8 cellular contexts compared by ENCODE assay signal in the genomic region with DNA sequence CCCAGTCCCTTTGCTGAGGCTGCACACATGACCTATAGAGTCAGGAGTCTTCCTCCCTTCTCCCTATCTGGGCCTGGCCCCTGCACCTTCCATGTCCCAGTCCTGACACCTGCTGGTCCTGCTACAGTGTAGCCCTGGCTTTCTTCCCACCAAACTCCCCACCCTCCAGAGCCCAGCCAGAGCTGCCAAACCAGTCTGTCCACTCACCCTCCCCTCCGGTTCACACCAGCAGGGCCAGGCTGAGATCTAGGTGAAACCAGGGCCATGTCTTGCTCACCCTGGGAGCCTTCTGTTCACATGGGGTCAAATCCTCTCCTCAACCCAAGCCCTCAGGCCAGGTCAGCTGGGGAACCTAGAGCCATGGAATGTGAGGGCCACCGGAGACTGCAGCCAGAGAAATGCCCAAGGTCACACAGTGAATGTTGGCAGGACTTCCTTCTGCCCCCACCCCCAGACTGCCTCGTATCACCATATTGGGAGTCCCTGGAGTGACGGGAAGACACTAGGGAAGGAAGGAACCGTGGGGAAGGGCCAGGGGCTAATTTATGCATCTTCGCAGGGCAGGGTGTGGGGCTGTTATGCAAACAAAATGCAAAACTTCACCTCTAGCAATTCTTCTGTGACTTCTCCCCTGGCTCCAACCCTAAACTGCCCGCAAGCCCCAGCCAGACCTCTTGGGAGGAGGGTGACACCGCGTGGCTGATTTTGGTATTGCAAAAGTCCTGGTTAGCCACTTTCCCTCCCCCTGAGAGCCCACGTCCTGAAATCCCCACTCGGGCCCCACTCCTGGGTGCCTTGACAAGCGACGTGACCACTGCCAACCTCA. TPM values are rescaled to one million over a fixed set of nuclear protein-coding genes. Genes with fewer than 3 reads are reported as not detected.
DNase-seq lines count a peak whose midpoint lies in the region; ATAC-seq, FAIRE-seq and TF ChIP-seq lines count a peak whose summit lies in the region.

No MANE protein-coding gene starts in this region.

- no peaks in the 10 kb centered on the region for H3K36me3 Mint-ChIP-seq in activated T-helper 2 cell treated with anti-CD3 and anti-CD28 coated beads, Interferon-gamma antibody, Interleukin-2, Interleukin-4, amounts not matched to agents 10 μg/mL and 5 μg/mL and 100 μg/mL, durations not matched to agents 14 hours and 24 hours and 36 hours (ENCODE audit: low read depth)
- H3K36me3 Mint-ChIP-seq in neural crest cell (ENCODE audit: low read depth), result no peaks in the 10 kb centered on the region

- no peak overlapping the region for H3K27ac ChIP-seq in PC-3 (ENCODE audit: low read length)
- no peak overlapping the region for H3K27ac ChIP-seq in substantia nigra (ENCODE audit: low read depth, low read length, poor library complexity, severe bottlenecking)

- H3K4me2 ChIP-seq in PC-3 (ENCODE audit: low read length), result peak overlapping the region; percentile 82

- H3K4me1 ChIP-seq in ES-I3 (ENCODE audit: insufficient read depth, low read length), result no peaks in the 10 kb centered on the region; the same call in 1 of the 2 replicates
- peaks cover 7% of the 10 kb centered on the region for H3K4me1 ChIP-seq in PC-3 (ENCODE audit: insufficient read depth, low read length)

- no peak overlapping the region for H3K4me3 Mint-ChIP-seq in activated T-helper 2 cell treated with anti-CD3 and anti-CD28 coated beads, Interferon-gamma antibody, Interleukin-2, Interleukin-4, amounts not matched to agents 10 μg/mL and 5 μg/mL and 100 μg/mL, durations not matched to agents 14 hours and 24 hours and 36 hours (ENCODE audit: low read depth)
- H3K4me3 Mint-ChIP-seq in neural crest cell, result no peak overlapping the region

- peak; percentile 76 for DNase-seq in HK-2 (ENCODE audit: unreplicated experiment)
- peak; percentile 91 for DNase-seq in PC-3
- DNase-seq in activated T-helper 2 cell treated with anti-CD3 and anti-CD28 coated beads, Interferon-gamma antibody, Interleukin-2, Interleukin-4, amounts not matched to agents 10 μg/mL and 5 μg/mL and 100 μg/mL, durations not matched to agents 14 hours and 24 hours and 36 hours (ENCODE audit: low spot score), result peak; percentile 50
- peak; percentile 67 to 81 for DNase-seq in frontal cortex (ENCODE audit: low spot score in 2 of 2)
- peak; percentile 96 for DNase-seq in neural crest cell (ENCODE audit: low read depth, low spot score)
- peak in 44 of 49 donors; percentile 13 to 83 (median 63) for DNase-seq in substantia nigra (lab: John Stamatoyannopoulos, UW)

- H3K27ac Mint-ChIP-seq in activated T-helper 2 cell treated with anti-CD3 and anti-CD28 coated beads, Interferon-gamma antibody, Interleukin-2, Interleukin-4, amounts not matched to agents 10 μg/mL and 5 μg/mL and 100 μg/mL, durations not matched to agents 14 hours and 24 hours and 36 hours, result no peak overlapping the region
- no peak overlapping the region for H3K27ac Mint-ChIP-seq in neural crest cell (ENCODE audit: unreplicated experiment)

- H3K9ac ChIP-seq in ES-I3 (ENCODE audit: low read depth, low read length) (peak overlapping the region; percentile 3; the same call in 1 of the 2 replicates), PC-3 (ENCODE audit: low read length) (no peak overlapping the region)

- peak overlapping the region; percentile 64 for H2AFZ ChIP-seq in PC-3 (ENCODE audit: low read length)

- H4K20me1 ChIP-seq in PC-3 (ENCODE audit: low read length), result no peaks in the 10 kb centered on the region

- CTCF ChIA-PET in PC-3 (lab: Charles Lee), result no interaction called here

- H3K27me3 Mint-ChIP-seq in activated T-helper 2 cell treated with anti-CD3 and anti-CD28 coated beads, Interferon-gamma antibody, Interleukin-2, Interleukin-4, amounts not matched to agents 10 μg/mL and 5 μg/mL and 100 μg/mL, durations not matched to agents 14 hours and 24 hours and 36 hours (ENCODE audit: low read depth), result peaks cover 3% of the 10 kb centered on the region
- H3K27me3 Mint-ChIP-seq in neural crest cell (ENCODE audit: low read depth), result no peaks in the 10 kb centered on the region

- TF ChIP-seq CTCF in PC-3 (conservative IDR thresholded peaks at IDR 0.05; ENCODE audit: low read depth, low read length) (peak; percentile 76), neural crest cell (conservative IDR thresholded peaks at IDR 0.05) (peak; percentile 88)

- POLR2A ChIA-PET in PC-3 (lab: Charles Lee; ENCODE audit: unreplicated experiment), result no interaction called here

- H3K36me3 ChIP-seq in ES-I3 (ENCODE audit: insufficient read depth, low read length) (no peaks in the 10 kb centered on the region), PC-3 (ENCODE audit: low read depth, low read length) (no peaks in the 10 kb centered on the region)

- H3K9me3 ChIP-seq in ES-I3 (ENCODE audit: control insufficient read depth, insufficient read depth, low read length) (no peaks in the 10 kb centered on the region), PC-3 (ENCODE audit: low read length) (no peaks in the 10 kb centered on the region)

- H3K9me2 ChIP-seq in PC-3 (replicated peaks; ENCODE audit: low read length), result no peaks in the 10 kb centered on the region

- H3K4me1 Mint-ChIP-seq in activated T-helper 2 cell treated with anti-CD3 and anti-CD28 coated beads, Interferon-gamma antibody, Interleukin-2, Interleukin-4, amounts not matched to agents 10 μg/mL and 5 μg/mL and 100 μg/mL, durations not matched to agents 14 hours and 24 hours and 36 hours (ENCODE audit: low read depth), result peaks cover 7% of the 10 kb centered on the region
- peaks cover 13% of the 10 kb centered on the region for H3K4me1 Mint-ChIP-seq in neural crest cell

- no peaks in the 10 kb centered on the region for H3F3A ChIP-seq in PC-3 (ENCODE audit: low read length, unreplicated experiment)

- peak overlapping the region; percentile 35; the same call in 1 of the 2 replicates for H3K4me3 ChIP-seq in PC-3 (ENCODE audit: low read length)

- FAIRE-seq in frontal cortex (lab: Jason Lieb, UNC), result no peak

- no TSS peak for BruUV-seq in PC-3 (replicated peaks; lab: Mats Ljungman, UMichigan)

- H3K79me2 ChIP-seq in PC-3 (ENCODE audit: low read length), result no peaks in the 10 kb centered on the region

- no peaks in the 10 kb centered on the region for H3K9me3 Mint-ChIP-seq in activated T-helper 2 cell treated with anti-CD3 and anti-CD28 coated beads, Interferon-gamma antibody, Interleukin-2, Interleukin-4, amounts not matched to agents 10 μg/mL and 5 μg/mL and 100 μg/mL, durations not matched to agents 14 hours and 24 hours and 36 hours
- H3K9me3 Mint-ChIP-seq in neural crest cell, result no peaks in the 10 kb centered on the region

- intact Hi-C loops in PC-3 (cut with micrococcal nuclease), result loop anchor here (1.0 kb wide), 2 partner anchors 199 to 203 kb away; no protein-coding TSS in a partner anchor
- intact Hi-C loops in activated T-helper 2 cell treated with anti-CD3 and anti-CD28 coated beads, Interferon-gamma antibody, Interleukin-2, Interleukin-4, amounts not matched to agents 10 μg/mL and 5 μg/mL and 100 μg/mL, durations not matched to agents 14 hours and 24 hours and 36 hours (cut with micrococcal nuclease), result loop anchor here (1.0 kb wide), 2 partner anchors 199 to 203 kb away; no protein-coding TSS in a partner anchor

- no peaks in the 10 kb centered on the region for H3K27me3 ChIP-seq in PC-3 (ENCODE audit: low read length)

- ATAC-seq in PC-3, result peak; percentile 75
- ATAC-seq in HG02970 (IDR thresholded peaks at IDR 0.05; ENCODE audit: low FRiP score, unreplicated experiment), result no peak

RNA-seq across cellular contexts. Expression of gene TNS1, which starts 14.6 kb away (rescaled TPM):
- 1.0 and 1.5 TPM in 2 replicates for total RNA-seq in PC-3 (2014; rRNA removed)
- total RNA-seq in activated T-helper 2 cell treated with anti-CD3 and anti-CD28 coated beads, Interferon-gamma antibody, Interleukin-2, Interleukin-4, amounts not matched to agents 10 μg/mL and 5 μg/mL and 100 μg/mL, durations not matched to agents 14 hours and 24 hours and 36 hours, result 0.46 and 0.91 TPM in 2 replicates
- 3.7 TPM for total RNA-seq in frontal cortex
- 11.3 and 14.5 TPM in 2 replicates for total RNA-seq in neural crest cell
